Comparison of ENCODE assay signal across 20 cellular contexts in the genomic region with DNA sequence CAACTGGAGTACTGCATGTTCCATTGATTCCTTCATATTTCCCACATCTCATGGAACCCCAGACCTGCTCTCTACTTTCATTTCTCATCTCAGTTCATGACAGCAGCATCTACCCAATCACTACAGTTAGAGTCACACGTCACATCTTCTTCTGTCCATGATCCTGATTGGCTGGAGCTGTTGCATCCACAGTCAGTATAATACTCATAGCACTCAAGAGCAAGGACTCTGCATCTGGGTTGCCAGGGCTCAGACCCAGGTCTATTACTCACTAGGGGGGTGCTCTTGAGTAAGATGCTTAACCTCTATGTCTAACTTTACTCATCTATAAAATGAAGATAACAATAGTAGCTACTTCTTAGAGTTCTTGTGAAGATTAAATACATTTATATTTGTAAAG. TPM values are rescaled to one million over a fixed set of nuclear protein-coding genes. Genes with fewer than 3 reads are reported as not detected.
DNase-seq lines count a peak whose midpoint lies in the region; ATAC-seq and TF ChIP-seq lines count a peak whose summit lies in the region.
"Had no signal": no experiment of that assay in that cellular context is flagged by ENCODE, and none has a peak within 500 bp of the region (broad histone marks: within the 10 kb centered on the region; RNA-seq: fewer than 3 reads in every experiment).

No MANE protein-coding gene starts in this region.

- no peaks in the 10 kb centered on the region for H4K20me1 ChIP-seq in OCI-LY7 (ENCODE audit: insufficient read depth, low read length)

- no peak for TF ChIP-seq POLR2A in sigmoid colon (IDR thresholded peaks at IDR 0.05)

- ATAC-seq in HG02798 (IDR thresholded peaks at IDR 0.05; ENCODE audit: poor library complexity, unreplicated experiment) (no peak), GM19023 (IDR thresholded peaks at IDR 0.05; ENCODE audit: unreplicated experiment) (no peak)
- ATAC-seq: GM12878 had no signal

- BruUV-seq in OCI-LY7 (replicated peaks; lab: Mats Ljungman, UMichigan): no TSS peak

- H3K27me3 ChIP-seq in sigmoid colon: no peaks in the 10 kb centered on the region

- H3K9me3 Mint-ChIP-seq in HFFc6: no peaks in the 10 kb centered on the region
- H3K9me3 Mint-ChIP-seq: CD4-positive, alpha-beta T cell; H9 had no signal

- CTCF ChIA-PET in OCI-LY7 (lab: Charles Lee; ENCODE audit: unreplicated experiment): no interaction called here

- peaks cover 12% of the 10 kb centered on the region for H3K4me1 ChIP-seq in OCI-LY7 (ENCODE audit: insufficient read depth, low read length, poor library complexity, severe bottlenecking)
- H3K4me1 ChIP-seq in sigmoid colon: peaks cover 0 to 7% (median 5%) of the 10 kb centered on the region in 4 donors

- no peak for TF ChIP-seq CTCF in AG10803 (conservative IDR thresholded peaks at IDR 0.05; ENCODE audit: low read length)
- no peak for TF ChIP-seq CTCF in HFFc6 (IDR thresholded peaks at IDR 0.05)
- no peak for TF ChIP-seq CTCF in OCI-LY7 (conservative IDR thresholded peaks at IDR 0.05; ENCODE audit: low read length)
- TF ChIP-seq CTCF in cardiac fibroblast (IDR thresholded peaks at IDR 0.05; ENCODE audit: low read depth, low read length): no peak
- no peak for TF ChIP-seq CTCF in sigmoid colon (IDR thresholded peaks at IDR 0.05)

- H3K4me1 Mint-ChIP-seq in HFFc6 (ENCODE audit: low read depth): peaks cover 21% of the 10 kb centered on the region

- no peaks in the 10 kb centered on the region for H3K9me2 ChIP-seq in OCI-LY7 (ENCODE audit: insufficient read depth, low read length)

- no peak for TF ChIP-seq EP300 in sigmoid colon (IDR thresholded peaks at IDR 0.05)

- H3K9me3 ChIP-seq in OCI-LY7 (ENCODE audit: low read length) (no peaks in the 10 kb centered on the region), sigmoid colon (no peaks in the 10 kb centered on the region)
- H3K9me3 ChIP-seq: Caco-2 had no signal

- peaks cover 7% of the 10 kb centered on the region for H3K27me3 Mint-ChIP-seq in HFFc6 (ENCODE audit: insufficient read depth)

- H3K4me2 ChIP-seq in OCI-LY7 (ENCODE audit: low read length): peak overlapping the region; percentile 25

- no peaks in the 10 kb centered on the region for H3K79me2 ChIP-seq in OCI-LY7 (ENCODE audit: insufficient read depth, low read depth, low read length)

- intact Hi-C loops in OCI-LY7 (cut with micrococcal nuclease; ENCODE audit: unreplicated experiment) (no loop called here), sigmoid colon (cut with DNase I) (no loop called here)

- H2AFZ ChIP-seq in OCI-LY7 (ENCODE audit: low read length): peak overlapping the region; percentile 67; the same call in 1 of the 2 replicates

- WGBS in sigmoid colon, 2 donors: 86 to 92% methylated on average over 1 of the region's 1 CpG

- H3K4me3 ChIP-seq in AG10803 (ENCODE audit: low read length) (no peak overlapping the region), OCI-LY7 (ENCODE audit: low read depth, low read length, poor library complexity, severe bottlenecking) (peak overlapping the region; percentile 20), cardiac fibroblast (replicated peaks in 1 of 2; ENCODE audit: low read depth in 2 of 2, low read length in 2 of 2) (no peak overlapping the region), sigmoid colon (no peak overlapping the region)
- H3K4me3 ChIP-seq: GM12878 had no signal

- POLR2A ChIA-PET in OCI-LY7 (lab: Charles Lee): interaction anchor here (0.6 to 1.0 kb wide), 3 partner anchors 9 to 221 kb away, joined by 3 to 4 read pairs (median 3); no protein-coding TSS in a partner anchor

- no peaks in the 10 kb centered on the region for H3K36me3 Mint-ChIP-seq in HFFc6 (ENCODE audit: low read depth)

- peak overlapping the region; percentile 13; the same call in 1 of the 2 replicates for H3K27ac Mint-ChIP-seq in HFFc6
- H3K27ac Mint-ChIP-seq: CD4-positive, alpha-beta T cell; H9 had no signal

- H3K36me3 ChIP-seq in OCI-LY7 (ENCODE audit: insufficient read depth, low read length): no peaks in the 10 kb centered on the region
- H3K36me3 ChIP-seq in sigmoid colon: no peaks in the 10 kb centered on the region

- H3K4me3 Mint-ChIP-seq in HFFc6: peak overlapping the region; percentile 75; the same call in 1 of the 2 replicates
- H3K4me3 Mint-ChIP-seq: CD4-positive, alpha-beta T cell; H9 had no signal

- H3K27ac ChIP-seq in OCI-LY7 (ENCODE audit: low read depth, low read length, poor library complexity, severe bottlenecking): no peak overlapping the region
- no peak overlapping the region for H3K27ac ChIP-seq in sigmoid colon

- DNase-seq in AG10803 (ENCODE audit: low read depth) (peak; percentile 23), HFFc6 (peak; percentile 21), OCI-LY7 (ENCODE audit: low spot score) (peak; percentile 21), cardiac fibroblast (ENCODE audit: low read depth in 2 of 2) (peak; percentile 8 to 69), NCI-H1092 (lab: John Stamatoyannopoulos, UW) (no peak), sigmoid colon (no peak)
- DNase-seq: Caco-2; CD4-positive, alpha-beta T cell; GF-D8; H9; MV-4-11; NCI-H1436; NCI-H2029 treated with DMSO at 0.1 percent for 48 hours; NCI-H2171; NCI-H446 treated with DMSO at 0.1 percent for 48 hours; NCI-H69; NK-92 treated with Interleukin-12 subunit alpha and Interleukin-12 subunit beta, amount 100 ng/mL, for 24 hours had no signal

RNA-seq across cellular contexts. Expression of gene XPR1, which starts 4.4 kb away (rescaled TPM):
- total RNA-seq in HFFc6 (2021; fragmentation: NEBNext Ultra II Directional; extraction: Animal tissue kit (Norgen Biotek cat#: 25700)): 10 to 100 TPM; 25.0 to 44.7 (median 34.0) TPM
- 8.6 and 9.0 TPM in 2 replicates for total RNA-seq in OCI-LY7 (2014; rRNA removed; shearing (Covaris generic))
- total RNA-seq in OCI-LY7 (2022) (17.2 and 18.2 TPM in 2 replicates), sigmoid colon (10 to 100 TPM; 11.1 to 18.8 (median 14.9) TPM)
- polyA plus RNA-seq in sigmoid colon: 10 to 100 TPM in 1 of 3 donors, 1 to 10 TPM in 2; 1.8 to 11.3 (median 2.3) TPM

Comparison
In these comparisons a context has a peak if more than half of its experiments do, and no peak if none do; other contexts are left out.
1. DNase-seq: peak in AG10803 (single experiment), HFFc6 (single experiment), OCI-LY7 (single experiment) and cardiac fibroblast (2 of 2); none in NCI-H1092 (single experiment) and sigmoid colon (single experiment).